In the genomic region with DNA sequence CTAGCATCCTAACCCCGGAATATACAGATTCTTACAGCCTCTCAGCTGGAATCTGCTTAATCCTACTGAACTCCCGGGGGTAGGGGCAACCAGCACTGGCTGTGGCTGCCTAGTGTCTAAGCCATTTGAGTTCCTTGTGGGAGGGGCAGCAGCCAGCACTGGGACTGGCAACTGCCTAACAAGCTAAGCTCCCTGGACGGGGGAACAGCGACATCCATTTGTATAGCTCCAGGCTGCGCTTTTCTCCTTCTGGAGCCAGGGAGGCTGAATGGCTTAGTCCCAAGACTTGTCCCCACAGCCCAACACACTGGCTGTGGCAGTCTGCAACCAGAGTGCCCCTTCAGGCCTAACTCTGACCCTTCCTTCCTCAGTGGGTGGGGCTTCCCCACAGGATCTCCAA, we compare ENCODE assay signal across 19 cellular contexts.
A peak's percentile ranks its signal among the peaks of the same experiment; 100 is the strongest.
DNase-seq lines count a peak whose midpoint lies in the region; ATAC-seq, FAIRE-seq and TF ChIP-seq lines count a peak whose summit lies in the region.
"Had no signal": no experiment of that assay in that cellular context is flagged by ENCODE, and none has a peak within 500 bp of the region (broad histone marks: within the 10 kb centered on the region; RNA-seq: fewer than 3 reads in every experiment).

No MANE protein-coding gene starts in this region.

- intact Hi-C loops in kidney (cut with DNase I), result no loop called here

- H3K4me1 Mint-ChIP-seq in H9, result peaks cover 0 to 3% of the 10 kb centered on the region in 2 experiments; a peak in 1 of 4 replicates

- H3K4me3 ChIP-seq in kidney (ENCODE audit: low read length in 2 of 2), result no peak overlapping the region
- H3K4me3 ChIP-seq: BLaER1 treated with 17β-estradiol and CSF1 and Interleukin-3, amounts not matched to agents 10 nM and 100 nM had no signal

- WGBS in H9 (ENCODE audit: extremely low coverage, insufficient read length, low lambda C conversion rate), result no CpG with 5 or more reads among the region's 5 CpGs

- no peak overlapping the region for H2BK20ac ChIP-seq in H9 (ENCODE audit: low read depth, low read length, poor library complexity, severe bottlenecking)

- no peak for FAIRE-seq in kidney (lab: Jason Lieb, UNC)
- FAIRE-seq in urothelium cell line (lab: Jason Lieb, UNC), result peak; percentile 59
- FAIRE-seq: GM12892, GM19239, H54, HepG2, HTR-8/SVneo had no signal

- no peak overlapping the region for H3K27ac Mint-ChIP-seq in H9
- H3K27ac Mint-ChIP-seq: CD4-positive, alpha-beta T cell had no signal

- no peak overlapping the region for H2BK120ac ChIP-seq in H9 (ENCODE audit: low read depth, low read length, poor library complexity, severe bottlenecking)

- no peak overlapping the region for H2BK12ac ChIP-seq in H9 (ENCODE audit: insufficient read length, low read depth, low read length)

- no peak overlapping the region for H3T11ph ChIP-seq in H9 (ENCODE audit: low read length)

- no peaks in the 10 kb centered on the region for H4K20me1 ChIP-seq in H9 (ENCODE audit: control insufficient read depth, insufficient read depth, insufficient read length)
- H4K20me1 ChIP-seq: BLaER1 treated with 17β-estradiol and CSF1 and Interleukin-3, amounts not matched to agents 10 nM and 100 nM had no signal

- no peak overlapping the region for H3K23ac ChIP-seq in H9 (ENCODE audit: insufficient read length, low read depth, low read length)

- no peak overlapping the region for H4K91ac ChIP-seq in H9 (ENCODE audit: insufficient read length, low read depth, low read length)

- no peaks in the 10 kb centered on the region for H3K36me3 ChIP-seq in kidney (ENCODE audit: control insufficient read depth in 1 of 2, insufficient read depth in 2 of 2, low read length in 2 of 2)
- H3K36me3 ChIP-seq: BLaER1 treated with 17β-estradiol and CSF1 and Interleukin-3, amounts not matched to agents 10 nM and 100 nM had no signal

- no peaks in the 10 kb centered on the region for H3K27me3 ChIP-seq in H9 (ENCODE audit: insufficient read depth, low read length)
- H3K27me3 ChIP-seq: BLaER1 treated with 17β-estradiol and CSF1 and Interleukin-3, amounts not matched to agents 10 nM and 100 nM had no signal

- no peaks in the 10 kb centered on the region for H3K23me2 ChIP-seq in H9 (ENCODE audit: insufficient read length, low read depth, low read length, poor library complexity, severe bottlenecking)

- no peak overlapping the region for H3K4me3 Mint-ChIP-seq in H9
- H3K4me3 Mint-ChIP-seq: CD4-positive, alpha-beta T cell had no signal

- no peak overlapping the region for H2BK15ac ChIP-seq in H9 (ENCODE audit: low read depth, low read length)

- H3K56ac ChIP-seq in H9 (ENCODE audit: insufficient read length, low read depth, low read length), result no peak overlapping the region

- H3K36me3 Mint-ChIP-seq in H9 (ENCODE audit: insufficient read depth in 1 of 3, low read depth in 3 of 3), result peaks cover 0 to 8% (median 0%) of the 10 kb centered on the region in 3 experiments; a peak in 1 of 7 replicates

- H3K4me2 ChIP-seq in H9 (ENCODE audit: insufficient read depth, insufficient read length, low read length), result no peak overlapping the region
- H3K4me2 ChIP-seq: BLaER1 treated with 17β-estradiol and CSF1 and Interleukin-3, amounts not matched to agents 10 nM and 100 nM had no signal

- H4K8ac ChIP-seq in H9 (replicated peaks; ENCODE audit: insufficient read length, low read depth, low read length), result no peak overlapping the region

- H3K18ac ChIP-seq in H9 (ENCODE audit: insufficient read length, low read depth, low read length), result no peak overlapping the region

- no peak for ATAC-seq in HG03175 (IDR thresholded peaks at IDR 0.05; ENCODE audit: unreplicated experiment)
- ATAC-seq: HepG2 had no signal

- no peak overlapping the region for H2AFZ ChIP-seq in H9 (ENCODE audit: low read length)

- H3K27ac ChIP-seq in H9 (ENCODE audit: insufficient read length, low read depth, low read length), result no peak overlapping the region
- H3K27ac ChIP-seq in kidney (ENCODE audit: low read depth in 2 of 2, low read length in 2 of 2), result no peak overlapping the region
- H3K27ac ChIP-seq: BLaER1 treated with 17β-estradiol and CSF1 and Interleukin-3, amounts not matched to agents 10 nM and 100 nM had no signal

- no peaks in the 10 kb centered on the region for H3K4me1 ChIP-seq in H9 (ENCODE audit: insufficient read depth, low read length)
- H3K4me1 ChIP-seq in kidney (ENCODE audit: control insufficient read depth in 1 of 2, insufficient read depth in 1 of 2, low read depth in 1 of 2, low read length in 2 of 2), result no peaks in the 10 kb centered on the region
- H3K4me1 ChIP-seq: BLaER1 treated with 17β-estradiol and CSF1 and Interleukin-3, amounts not matched to agents 10 nM and 100 nM had no signal

- peak; percentile 43 for DNase-seq in H9
- DNase-seq in ecto neural progenitor cell (ENCODE audit: low spot score), result peak; percentile 81
- peak; percentile 28 for DNase-seq in kidney
- no peak for DNase-seq in urothelium cell line (ENCODE audit: low spot score)
- no peak for DNase-seq in NOMO-1 treated with dmso at 0.1 percent for 144 hours (lab: John Stamatoyannopoulos, UW; ENCODE audit: unreplicated experiment)
- DNase-seq in HT-29 (ENCODE audit: low spot score), result no peak
- DNase-seq: ACHN; CD4-positive, alpha-beta T cell; DMS153; DMS79 treated with DMSO at 0.1 percent for 48 hours; EL; GDM1 had no signal

- no peak overlapping the region; the same call in 1 of the 2 replicates for H3K14ac ChIP-seq in H9 (ENCODE audit: insufficient read depth, low read length)

- no peaks in the 10 kb centered on the region for H3K79me1 ChIP-seq in H9 (ENCODE audit: insufficient read depth, low read depth, low read length, poor library complexity, severe bottlenecking)

- H3K79me2 ChIP-seq in H9 (ENCODE audit: insufficient read depth, low read length), result no peaks in the 10 kb centered on the region

- H2BK5ac ChIP-seq in H9 (ENCODE audit: insufficient read length, low read length), result no peak overlapping the region

- no peak overlapping the region for H2AK5ac ChIP-seq in H9 (ENCODE audit: insufficient read length, low read length)

- H3K9me3 ChIP-seq in H9 (ENCODE audit: control insufficient read depth, low read depth, low read length) (no peaks in the 10 kb centered on the region), kidney (ENCODE audit: control insufficient read depth in 1 of 2, low read length in 2 of 2) (no peaks in the 10 kb centered on the region)

- no peak overlapping the region for H3K9ac ChIP-seq in H9 (ENCODE audit: extremely low read depth, insufficient read length, low read length)
- H3K9ac ChIP-seq in kidney (ENCODE audit: low read length in 2 of 2), result no peak overlapping the region
- H3K9ac ChIP-seq: BLaER1 treated with 17β-estradiol and CSF1 and Interleukin-3, amounts not matched to agents 10 nM and 100 nM had no signal

- H4K5ac ChIP-seq in H9 (ENCODE audit: insufficient read length, low read depth, low read length), result no peak overlapping the region

- H3K27me3 Mint-ChIP-seq in H9 (ENCODE audit: low read depth), result peaks cover 3% of the 10 kb centered on the region
- H3K27me3 Mint-ChIP-seq: CD4-positive, alpha-beta T cell had no signal

- peaks cover 16 to 26% of the 10 kb centered on the region in 2 experiments for H3K9me3 Mint-ChIP-seq in H9

- TF ChIP-seq CTCF in H9 (conservative IDR thresholded peaks at IDR 0.05) (no peak), kidney (IDR thresholded peaks at IDR 0.05; ENCODE audit: borderline replicate concordance, extremely low read depth, insufficient read depth) (no peak)

- H3K4ac ChIP-seq in H9 (ENCODE audit: low read depth, low read length), result no peak overlapping the region

Comparison
In these comparisons a context has a peak if more than half of its experiments do, and no peak if none do; other contexts are left out.
1. DNase-seq: peak in H9 (single experiment), ecto neural progenitor cell (single experiment) and kidney (single experiment); none in urothelium cell line (single experiment), NOMO-1 treated with dmso at 0.1 percent for 144 hours (single experiment) and HT-29 (single experiment).